Comparison of ENCODE assay signal across 8 cellular contexts in genomic region chr19:17469371-17470203, GRCh38. TPM values are rescaled to one million over a fixed set of nuclear protein-coding genes. Genes with fewer than 3 reads are reported as not detected.
DNase-seq lines count a peak whose midpoint lies in the region; ATAC-seq, FAIRE-seq and TF ChIP-seq lines count a peak whose summit lies in the region.

No MANE protein-coding gene starts in this region.

- peak overlapping the region; percentile 84 for H3K27ac ChIP-seq in hepatocyte

- no peaks in the 10 kb centered on the region for H3K9me2 ChIP-seq in hepatocyte (replicated peaks; ENCODE audit: insufficient read depth)

- no peaks in the 10 kb centered on the region for H4K20me1 ChIP-seq in hepatocyte (ENCODE audit: insufficient read depth, poor library complexity, severe bottlenecking)

- DNase-seq in GM12891 (ENCODE audit: insufficient read length, low spot score) (peak; percentile 78), NCI-H146 treated with DMSO at 0.1 percent for 48 hours (lab: John Stamatoyannopoulos, UW; ENCODE audit: unreplicated experiment) (peak; percentile 98), T-helper 22 cell (ENCODE audit: low read depth) (peak; percentile 92), astrocyte of the cerebellum (ENCODE audit: low read depth) (peak; percentile 82), hepatocyte (ENCODE audit: low spot score) (peak; percentile 96), retinal pigment epithelial cell (ENCODE audit: low read depth) (no peak), HK-2 (ENCODE audit: unreplicated experiment) (no peak)

- 2% methylated on average over 27 of the region's 45 CpGs for WGBS in hepatocyte (ENCODE audit: low lambda C conversion rate, missing lambda C conversion rate)

- TF ChIP-seq CTCF in astrocyte of the cerebellum (IDR thresholded peaks at IDR 0.05; ENCODE audit: low read depth, low read length, missing control alignments) (no peak), hepatocyte (IDR thresholded peaks at IDR 0.05; ENCODE audit: poor library complexity) (no peak), retinal pigment epithelial cell (conservative IDR thresholded peaks at IDR 0.05; ENCODE audit: low read depth, low read length) (no peak)

- peak overlapping the region; percentile 94 for H3K4me2 ChIP-seq in hepatocyte

- in situ Hi-C loops in astrocyte of the cerebellum (cut with HindIII; ENCODE audit: low sequenced_read_pairs): no loop called here

- H3K27me3 ChIP-seq in hepatocyte: no peaks in the 10 kb centered on the region

- H3K9me3 ChIP-seq in hepatocyte (ENCODE audit: low read depth): no peaks in the 10 kb centered on the region

- H3K4me1 ChIP-seq in hepatocyte (ENCODE audit: insufficient read depth): peaks cover 15% of the 10 kb centered on the region

- peaks cover 12% of the 10 kb centered on the region for H3K79me2 ChIP-seq in hepatocyte

- TF ChIP-seq POLR2A in GM12891 (IDR thresholded peaks at IDR 0.05; ENCODE audit: low read depth, low read length): no peak

- peak; percentile 46 for ATAC-seq in HG02678 (IDR thresholded peaks at IDR 0.05; ENCODE audit: unreplicated experiment)

- peak; percentile 90 for FAIRE-seq in GM12891 (lab: Jason Lieb, UNC)

- peak overlapping the region; percentile 66 for H3K4me3 ChIP-seq in astrocyte of the cerebellum (ENCODE audit: low read depth, low read length)
- H3K4me3 ChIP-seq in hepatocyte: peak overlapping the region; percentile 40
- peak overlapping the region; percentile 72 for H3K4me3 ChIP-seq in retinal pigment epithelial cell (ENCODE audit: low read length)

- peak overlapping the region; percentile 81 for H2AFZ ChIP-seq in hepatocyte

- H3K36me3 ChIP-seq in hepatocyte (replicated peaks; ENCODE audit: insufficient read depth, low read depth): no peaks in the 10 kb centered on the region

TF ChIP-seq in GM12891, 5 proteins besides CTCF, POLR2A, EP300 and RAD21:
- TF ChIP-seq POU2F2 (IDR thresholded peaks at IDR 0.05; ENCODE audit: low read depth, low read length) (no peak), TAF1 (IDR thresholded peaks at IDR 0.05; ENCODE audit: low read depth, low read length) (no peak), PAX5 (IDR thresholded peaks at IDR 0.05; ENCODE audit: insufficient read depth, low read length, severe bottlenecking) (no peak), SPI1 (IDR thresholded peaks at IDR 0.05; ENCODE audit: low read depth, low read length) (no peak), POLR2AphosphoS5 (IDR thresholded peaks at IDR 0.05; ENCODE audit: low read depth, low read length) (no peak)

RNA-seq across cellular contexts. Expression of gene SLC27A1, which starts 0.7 kb away (rescaled TPM):
- polyA plus RNA-seq in GM12891 (2012; ENCODE audit: low read depth, missing spikeins): 1.6 TPM
- total RNA-seq in hepatocyte: 6.2 and 8.7 TPM in 2 replicates
- 8.6 and 10.9 TPM in 2 replicates for polyA plus RNA-seq in hepatocyte

RNA-seq across cellular contexts. Expression of gene NXNL1, which starts 8.9 kb away (rescaled TPM):
- polyA plus RNA-seq in GM12891 (2012; ENCODE audit: low read depth, missing spikeins): not detected
- total RNA-seq in hepatocyte: not detected in 2 replicates
- polyA plus RNA-seq in hepatocyte: 0.17 TPM in 1 of 2 replicates, not detected in the other

RNA-seq across cellular contexts. Expression of gene TMEM221, which starts 21.1 kb away (rescaled TPM):
- polyA plus RNA-seq in GM12891 (2012; ENCODE audit: low read depth, missing spikeins): 0.05 TPM
- 1.0 and 1.2 TPM in 2 replicates for total RNA-seq in hepatocyte
- polyA plus RNA-seq in hepatocyte: 2.0 and 2.5 TPM in 2 replicates

RNA-seq across cellular contexts. Expression of gene PGLS, which starts 41.9 kb away (rescaled TPM):
- 80.9 TPM for polyA plus RNA-seq in GM12891 (2012; ENCODE audit: low read depth, missing spikeins)
- 89.9 and 94.4 TPM in 2 replicates for total RNA-seq in hepatocyte
- polyA plus RNA-seq in hepatocyte: 98.7 and 122 TPM in 2 replicates

RNA-seq across cellular contexts. Expression of gene MVB12A, which starts 49.7 kb away (rescaled TPM):
- 23.3 TPM for polyA plus RNA-seq in GM12891 (2012; ENCODE audit: low read depth, missing spikeins)
- total RNA-seq in hepatocyte: 36.1 and 46.4 TPM in 2 replicates
- polyA plus RNA-seq in hepatocyte: 65.2 and 77.1 TPM in 2 replicates

Comparison
In these comparisons a context has a peak if more than half of its experiments do, and no peak if none do; other contexts are left out.
1. DNase-seq: peak in GM12891 (single experiment), NCI-H146 treated with DMSO at 0.1 percent for 48 hours (single experiment), T-helper 22 cell (single experiment), astrocyte of the cerebellum (single experiment) and hepatocyte (single experiment); none in retinal pigment epithelial cell (single experiment) and HK-2 (single experiment).
2. Peak in every context shown above with its lines, with median percentiles within 50 percentile points of each other: H3K4me3 ChIP-seq.